In the genomic region with DNA sequence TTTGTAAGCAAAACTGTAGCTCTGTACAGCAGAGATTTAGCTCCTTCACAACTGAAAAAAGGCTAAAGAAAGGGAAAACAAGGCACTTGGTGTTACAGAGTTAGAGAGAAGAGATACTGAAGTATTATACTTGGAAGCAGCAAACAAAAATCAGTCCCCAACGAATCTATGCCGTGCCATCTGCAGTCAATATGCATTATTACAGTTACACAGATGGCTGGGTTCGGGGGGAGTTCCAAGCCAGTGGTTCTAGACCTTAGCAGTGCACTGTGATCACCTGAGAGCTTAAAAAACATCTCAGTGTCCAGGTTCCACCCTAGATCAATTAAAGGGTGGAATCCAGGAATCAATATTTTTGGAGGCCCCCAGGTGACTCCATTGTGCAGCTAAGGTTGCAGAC, we compare ENCODE assay signal across 1 cellular context.
TF ChIP-seq lines count a peak whose summit lies in the region.

No MANE protein-coding gene starts in this region.

TF ChIP-seq in HepG2, 621 proteins besides CTCF, POLR2A, EP300 and RAD21 (continued from another document):
- TF ChIP-seq, protein P1, sequence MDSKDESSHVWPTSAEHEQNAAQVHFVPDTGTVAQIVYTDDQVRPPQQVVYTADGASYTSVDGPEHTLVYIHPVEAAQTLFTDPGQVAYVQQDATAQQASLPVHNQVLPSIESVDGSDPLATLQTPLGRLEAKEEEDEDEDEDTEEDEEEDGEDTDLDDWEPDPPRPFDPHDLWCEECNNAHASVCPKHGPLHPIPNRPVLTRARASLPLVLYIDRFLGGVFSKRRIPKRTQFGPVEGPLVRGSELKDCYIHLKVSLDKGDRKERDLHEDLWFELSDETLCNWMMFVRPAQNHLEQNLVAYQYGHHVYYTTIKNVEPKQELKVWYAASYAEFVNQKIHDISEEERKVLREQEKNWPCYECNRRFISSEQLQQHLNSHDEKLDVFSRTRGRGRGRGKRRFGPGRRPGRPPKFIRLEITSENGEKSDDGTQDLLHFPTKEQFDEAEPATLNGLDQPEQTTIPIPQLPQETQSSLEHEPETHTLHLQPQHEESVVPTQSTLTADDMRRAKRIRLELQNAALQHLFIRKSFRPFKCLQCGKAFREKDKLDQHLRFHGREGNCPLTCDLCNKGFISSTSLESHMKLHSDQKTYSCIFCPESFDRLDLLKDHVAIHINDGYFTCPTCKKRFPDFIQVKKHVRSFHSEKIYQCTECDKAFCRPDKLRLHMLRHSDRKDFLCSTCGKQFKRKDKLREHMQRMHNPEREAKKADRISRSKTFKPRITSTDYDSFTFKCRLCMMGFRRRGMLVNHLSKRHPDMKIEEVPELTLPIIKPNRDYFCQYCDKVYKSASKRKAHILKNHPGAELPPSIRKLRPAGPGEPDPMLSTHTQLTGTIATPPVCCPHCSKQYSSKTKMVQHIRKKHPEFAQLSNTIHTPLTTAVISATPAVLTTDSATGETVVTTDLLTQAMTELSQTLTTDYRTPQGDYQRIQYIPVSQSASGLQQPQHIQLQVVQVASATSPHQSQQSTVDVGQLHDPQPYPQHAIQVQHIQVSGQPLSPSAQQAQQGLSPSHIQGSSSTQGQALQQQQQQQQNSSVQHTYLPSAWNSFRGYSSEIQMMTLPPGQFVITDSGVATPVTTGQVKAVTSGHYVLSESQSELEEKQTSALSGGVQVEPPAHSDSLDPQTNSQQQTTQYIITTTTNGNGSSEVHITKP (CRISPR knock-in tag; IDR thresholded peaks at IDR 0.05; ENCODE audit: low read depth), result no peak
- TF ChIP-seq, protein P2, sequence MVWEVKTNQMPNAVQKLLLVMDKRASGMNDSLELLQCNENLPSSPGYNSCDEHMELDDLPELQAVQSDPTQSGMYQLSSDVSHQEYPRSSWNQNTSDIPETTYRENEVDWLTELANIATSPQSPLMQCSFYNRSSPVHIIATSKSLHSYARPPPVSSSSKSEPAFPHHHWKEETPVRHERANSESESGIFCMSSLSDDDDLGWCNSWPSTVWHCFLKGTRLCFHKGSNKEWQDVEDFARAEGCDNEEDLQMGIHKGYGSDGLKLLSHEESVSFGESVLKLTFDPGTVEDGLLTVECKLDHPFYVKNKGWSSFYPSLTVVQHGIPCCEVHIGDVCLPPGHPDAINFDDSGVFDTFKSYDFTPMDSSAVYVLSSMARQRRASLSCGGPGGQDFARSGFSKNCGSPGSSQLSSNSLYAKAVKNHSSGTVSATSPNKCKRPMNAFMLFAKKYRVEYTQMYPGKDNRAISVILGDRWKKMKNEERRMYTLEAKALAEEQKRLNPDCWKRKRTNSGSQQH (CRISPR knock-in tag; IDR thresholded peaks at IDR 0.05; ENCODE audit: low read depth), result no peak
- TF ChIP-seq, protein P3, sequence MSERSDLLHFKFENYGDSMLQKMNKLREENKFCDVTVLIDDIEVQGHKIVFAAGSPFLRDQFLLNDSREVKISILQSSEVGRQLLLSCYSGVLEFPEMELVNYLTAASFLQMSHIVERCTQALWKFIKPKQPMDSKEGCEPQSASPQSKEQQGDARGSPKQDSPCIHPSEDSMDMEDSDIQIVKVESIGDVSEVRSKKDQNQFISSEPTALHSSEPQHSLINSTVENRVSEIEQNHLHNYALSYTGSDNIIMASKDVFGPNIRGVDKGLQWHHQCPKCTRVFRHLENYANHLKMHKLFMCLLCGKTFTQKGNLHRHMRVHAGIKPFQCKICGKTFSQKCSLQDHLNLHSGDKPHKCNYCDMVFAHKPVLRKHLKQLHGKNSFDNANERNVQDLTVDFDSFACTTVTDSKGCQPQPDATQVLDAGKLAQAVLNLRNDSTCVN (CRISPR knock-in tag; IDR thresholded peaks at IDR 0.05; ENCODE audit: borderline replicate concordance), result no peak
- TF ChIP-seq TMF1 (CRISPR knock-in tag; IDR thresholded peaks at IDR 0.05; ENCODE audit: low read depth) (no peak), MAF1 (CRISPR knock-in tag; IDR thresholded peaks at IDR 0.05; ENCODE audit: borderline replicate concordance) (no peak), ZNF614 (CRISPR knock-in tag; IDR thresholded peaks at IDR 0.05; ENCODE audit: borderline replicate concordance) (no peak), ZNF543 (CRISPR knock-in tag; IDR thresholded peaks at IDR 0.05) (no peak), DPF2 (CRISPR knock-in tag; IDR thresholded peaks at IDR 0.05; ENCODE audit: borderline replicate concordance, low read depth) (no peak)
- TF ChIP-seq, protein P4, sequence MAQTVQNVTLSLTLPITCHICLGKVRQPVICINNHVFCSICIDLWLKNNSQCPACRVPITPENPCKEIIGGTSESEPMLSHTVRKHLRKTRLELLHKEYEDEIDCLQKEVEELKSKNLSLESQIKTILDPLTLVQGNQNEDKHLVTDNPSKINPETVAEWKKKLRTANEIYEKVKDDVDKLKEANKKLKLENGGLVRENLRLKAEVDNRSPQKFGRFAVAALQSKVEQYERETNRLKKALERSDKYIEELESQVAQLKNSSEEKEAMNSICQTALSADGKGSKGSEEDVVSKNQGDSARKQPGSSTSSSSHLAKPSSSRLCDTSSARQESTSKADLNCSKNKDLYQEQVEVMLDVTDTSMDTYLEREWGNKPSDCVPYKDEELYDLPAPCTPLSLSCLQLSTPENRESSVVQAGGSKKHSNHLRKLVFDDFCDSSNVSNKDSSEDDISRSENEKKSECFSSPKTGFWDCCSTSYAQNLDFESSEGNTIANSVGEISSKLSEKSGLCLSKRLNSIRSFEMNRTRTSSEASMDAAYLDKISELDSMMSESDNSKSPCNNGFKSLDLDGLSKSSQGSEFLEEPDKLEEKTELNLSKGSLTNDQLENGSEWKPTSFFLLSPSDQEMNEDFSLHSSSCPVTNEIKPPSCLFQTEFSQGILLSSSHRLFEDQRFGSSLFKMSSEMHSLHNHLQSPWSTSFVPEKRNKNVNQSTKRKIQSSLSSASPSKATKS (CRISPR knock-in tag; IDR thresholded peaks at IDR 0.05), result no peak
- TF ChIP-seq, protein P5, sequence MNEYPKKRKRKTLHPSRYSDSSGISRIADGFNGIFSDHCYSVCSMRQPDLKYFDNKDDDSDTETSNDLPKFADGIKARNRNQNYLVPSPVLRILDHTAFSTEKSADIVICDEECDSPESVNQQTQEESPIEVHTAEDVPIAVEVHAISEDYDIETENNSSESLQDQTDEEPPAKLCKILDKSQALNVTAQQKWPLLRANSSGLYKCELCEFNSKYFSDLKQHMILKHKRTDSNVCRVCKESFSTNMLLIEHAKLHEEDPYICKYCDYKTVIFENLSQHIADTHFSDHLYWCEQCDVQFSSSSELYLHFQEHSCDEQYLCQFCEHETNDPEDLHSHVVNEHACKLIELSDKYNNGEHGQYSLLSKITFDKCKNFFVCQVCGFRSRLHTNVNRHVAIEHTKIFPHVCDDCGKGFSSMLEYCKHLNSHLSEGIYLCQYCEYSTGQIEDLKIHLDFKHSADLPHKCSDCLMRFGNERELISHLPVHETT (CRISPR knock-in tag; conservative IDR thresholded peaks at IDR 0.05), result no peak
- TF ChIP-seq, protein P6, sequence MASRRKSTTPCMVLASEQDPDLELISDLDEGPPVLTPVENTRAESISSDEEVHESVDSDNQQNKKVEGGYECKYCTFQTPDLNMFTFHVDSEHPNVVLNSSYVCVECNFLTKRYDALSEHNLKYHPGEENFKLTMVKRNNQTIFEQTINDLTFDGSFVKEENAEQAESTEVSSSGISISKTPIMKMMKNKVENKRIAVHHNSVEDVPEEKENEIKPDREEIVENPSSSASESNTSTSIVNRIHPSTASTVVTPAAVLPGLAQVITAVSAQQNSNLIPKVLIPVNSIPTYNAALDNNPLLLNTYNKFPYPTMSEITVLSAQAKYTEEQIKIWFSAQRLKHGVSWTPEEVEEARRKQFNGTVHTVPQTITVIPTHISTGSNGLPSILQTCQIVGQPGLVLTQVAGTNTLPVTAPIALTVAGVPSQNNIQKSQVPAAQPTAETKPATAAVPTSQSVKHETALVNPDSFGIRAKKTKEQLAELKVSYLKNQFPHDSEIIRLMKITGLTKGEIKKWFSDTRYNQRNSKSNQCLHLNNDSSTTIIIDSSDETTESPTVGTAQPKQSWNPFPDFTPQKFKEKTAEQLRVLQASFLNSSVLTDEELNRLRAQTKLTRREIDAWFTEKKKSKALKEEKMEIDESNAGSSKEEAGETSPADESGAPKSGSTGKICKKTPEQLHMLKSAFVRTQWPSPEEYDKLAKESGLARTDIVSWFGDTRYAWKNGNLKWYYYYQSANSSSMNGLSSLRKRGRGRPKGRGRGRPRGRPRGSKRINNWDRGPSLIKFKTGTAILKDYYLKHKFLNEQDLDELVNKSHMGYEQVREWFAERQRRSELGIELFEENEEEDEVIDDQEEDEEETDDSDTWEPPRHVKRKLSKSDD (CRISPR knock-in tag; IDR thresholded peaks at IDR 0.05; ENCODE audit: low read depth), result no peak
